1 cellular context compared by ENCODE assay signal in the genomic region with DNA sequence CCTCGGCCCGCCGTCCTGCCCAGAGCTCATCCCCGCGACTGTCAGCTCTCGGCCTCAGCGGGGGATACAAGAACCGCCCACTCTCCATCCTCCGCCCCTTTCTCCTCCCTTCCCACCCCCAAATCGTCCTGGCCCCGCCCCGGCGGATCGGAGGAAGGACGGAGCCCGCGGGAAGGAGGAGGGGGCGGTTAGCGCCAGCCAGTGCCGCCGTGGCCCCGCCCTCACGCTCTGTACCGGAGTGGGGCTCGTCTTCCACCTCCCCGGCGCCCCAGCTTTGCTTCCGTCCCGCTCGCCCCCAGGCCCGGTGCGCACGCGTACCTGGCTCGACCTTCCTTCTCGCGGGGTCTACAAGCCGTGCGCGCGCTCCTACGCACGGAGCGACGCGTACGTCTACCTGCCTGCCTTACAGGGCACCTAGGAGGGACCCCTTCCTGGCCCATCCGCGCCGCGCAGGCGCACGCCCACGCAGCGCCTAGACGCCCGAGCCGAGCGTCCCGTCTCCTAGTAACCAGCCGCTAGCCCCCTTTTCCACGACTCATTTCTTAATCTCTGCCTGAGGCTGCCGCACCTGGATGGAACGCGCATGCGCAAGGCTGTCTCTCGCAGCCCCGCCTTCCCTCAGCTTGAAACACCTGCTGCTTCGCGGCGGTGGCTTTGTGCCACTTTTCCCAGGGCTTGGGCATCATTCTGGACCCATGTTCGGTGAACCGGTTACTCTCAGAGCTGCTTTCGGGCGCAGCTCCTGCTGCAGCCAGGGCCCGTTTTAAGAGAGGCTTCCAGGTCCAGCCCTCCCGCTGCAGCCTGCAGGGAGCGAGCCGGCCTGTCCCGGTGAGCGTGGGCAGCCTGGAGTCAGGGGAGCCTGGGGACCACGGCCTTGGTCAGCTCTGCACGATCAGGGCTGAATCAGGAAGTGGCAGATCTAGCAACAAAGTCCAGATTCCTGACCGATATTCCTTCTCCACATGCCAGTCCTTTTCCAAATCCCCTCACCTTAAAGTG.
TF ChIP-seq lines count a peak whose summit lies in the region.

A gene with protein sequence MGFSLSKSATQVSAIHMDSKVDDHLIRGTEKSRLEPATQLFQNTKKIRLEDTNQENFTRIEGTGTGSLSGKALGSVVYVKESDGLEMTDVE (plus strand): TSS at position 598 of the 999 bp plus-strand sequence. CDS start 8,852 bp downstream, outside the sequence.

TF ChIP-seq in H1, 55 proteins besides CTCF, POLR2A, EP300 and RAD21:
- peak; percentile 87 for TF ChIP-seq KDM4A (IDR thresholded peaks at IDR 0.05; ENCODE audit: low read depth, low read length, severe bottlenecking)
- no peak for TF ChIP-seq NANOG (IDR thresholded peaks at IDR 0.05; ENCODE audit: insufficient read depth, low read depth, low read length, poor library complexity, severe bottlenecking)
- no peak for TF ChIP-seq JUND (IDR thresholded peaks at IDR 0.05; ENCODE audit: low read length)
- TF ChIP-seq, protein P1, sequence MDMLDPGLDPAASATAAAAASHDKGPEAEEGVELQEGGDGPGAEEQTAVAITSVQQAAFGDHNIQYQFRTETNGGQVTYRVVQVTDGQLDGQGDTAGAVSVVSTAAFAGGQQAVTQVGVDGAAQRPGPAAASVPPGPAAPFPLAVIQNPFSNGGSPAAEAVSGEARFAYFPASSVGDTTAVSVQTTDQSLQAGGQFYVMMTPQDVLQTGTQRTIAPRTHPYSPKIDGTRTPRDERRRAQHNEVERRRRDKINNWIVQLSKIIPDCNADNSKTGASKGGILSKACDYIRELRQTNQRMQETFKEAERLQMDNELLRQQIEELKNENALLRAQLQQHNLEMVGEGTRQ (IDR thresholded peaks at IDR 0.05; ENCODE audit: low read length), result no peak
- TF ChIP-seq SP1 (IDR thresholded peaks at IDR 0.05; ENCODE audit: low read depth, low read length), result no peak
- no peak for TF ChIP-seq ZNF274 (IDR thresholded peaks at IDR 0.05; ENCODE audit: borderline replicate concordance, extremely low read depth, low read length)
- peak; percentile 26 for TF ChIP-seq TAF7 (optimal IDR thresholded peaks at IDR 0.05; ENCODE audit: borderline replicate concordance, low read depth, low read length)
- no peak for TF ChIP-seq HDAC2 (IDR thresholded peaks at IDR 0.05; ENCODE audit: borderline replicate concordance in 1 of 2, low read depth in 2 of 2, low read length in 2 of 2)
- peak; percentile 66 for TF ChIP-seq CTBP2 (IDR thresholded peaks at IDR 0.05; ENCODE audit: borderline replicate concordance, insufficient read depth, insufficient read length, low read length)
- TF ChIP-seq GABPA (IDR thresholded peaks at IDR 0.05; ENCODE audit: borderline replicate concordance, insufficient read depth, low read length), result no peak
- TF ChIP-seq, protein P2, sequence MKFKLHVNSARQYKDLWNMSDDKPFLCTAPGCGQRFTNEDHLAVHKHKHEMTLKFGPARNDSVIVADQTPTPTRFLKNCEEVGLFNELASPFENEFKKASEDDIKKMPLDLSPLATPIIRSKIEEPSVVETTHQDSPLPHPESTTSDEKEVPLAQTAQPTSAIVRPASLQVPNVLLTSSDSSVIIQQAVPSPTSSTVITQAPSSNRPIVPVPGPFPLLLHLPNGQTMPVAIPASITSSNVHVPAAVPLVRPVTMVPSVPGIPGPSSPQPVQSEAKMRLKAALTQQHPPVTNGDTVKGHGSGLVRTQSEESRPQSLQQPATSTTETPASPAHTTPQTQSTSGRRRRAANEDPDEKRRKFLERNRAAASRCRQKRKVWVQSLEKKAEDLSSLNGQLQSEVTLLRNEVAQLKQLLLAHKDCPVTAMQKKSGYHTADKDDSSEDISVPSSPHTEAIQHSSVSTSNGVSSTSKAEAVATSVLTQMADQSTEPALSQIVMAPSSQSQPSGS (IDR thresholded peaks at IDR 0.05; ENCODE audit: low read length), result no peak
- TF ChIP-seq SUZ12 (IDR thresholded peaks at IDR 0.05; ENCODE audit: low read length), result no peak
- TF ChIP-seq MAFK (IDR thresholded peaks at IDR 0.05; ENCODE audit: low read depth, low read length), result no peak
- TF ChIP-seq PHF8 (conservative IDR thresholded peaks at IDR 0.05; ENCODE audit: low read depth, low read length), result peak; percentile 65; the same call in 1 of the 2 replicates
- no peak for TF ChIP-seq YY1 (IDR thresholded peaks at IDR 0.05; ENCODE audit: low read depth, low read length)
- 0 out of 2 replicates have a peak, but pooled peaks have one; percentile 56 for TF ChIP-seq RBBP5 (IDR thresholded peaks at IDR 0.05; ENCODE audit: borderline replicate concordance, low read depth, low read length)
- TF ChIP-seq BCL11A (IDR thresholded peaks at IDR 0.05; ENCODE audit: low read depth in 2 of 2, low read length in 2 of 2), result no peak
- TF ChIP-seq NRF1 (IDR thresholded peaks at IDR 0.05; ENCODE audit: low read depth, low read length), result peak; percentile 65
- peak; percentile 92 for TF ChIP-seq ASH2L (IDR thresholded peaks at IDR 0.05; ENCODE audit: low read length)
- TF ChIP-seq TAF1 (IDR thresholded peaks at IDR 0.05; ENCODE audit: low read depth, low read length), result peak; percentile 60
- TF ChIP-seq TBP (IDR thresholded peaks at IDR 0.05; ENCODE audit: low read depth, low read length), result peak; percentile 73
- 0 out of 2 replicates have a peak, but pooled peaks have one; percentile 48 for TF ChIP-seq TCF12 (IDR thresholded peaks at IDR 0.05; ENCODE audit: low read depth, low read length)
- TF ChIP-seq EGR1 (IDR thresholded peaks at IDR 0.05; ENCODE audit: borderline replicate concordance, low read depth, low read length), result peak; percentile 99
- peak; percentile 72; the same call in 1 of the 2 replicates for TF ChIP-seq CREB1 (IDR thresholded peaks at IDR 0.05)
- TF ChIP-seq SAP30 (IDR thresholded peaks at IDR 0.05; ENCODE audit: insufficient read depth, insufficient replicate concordance, low read length), result no peak
- TF ChIP-seq, protein P3, sequence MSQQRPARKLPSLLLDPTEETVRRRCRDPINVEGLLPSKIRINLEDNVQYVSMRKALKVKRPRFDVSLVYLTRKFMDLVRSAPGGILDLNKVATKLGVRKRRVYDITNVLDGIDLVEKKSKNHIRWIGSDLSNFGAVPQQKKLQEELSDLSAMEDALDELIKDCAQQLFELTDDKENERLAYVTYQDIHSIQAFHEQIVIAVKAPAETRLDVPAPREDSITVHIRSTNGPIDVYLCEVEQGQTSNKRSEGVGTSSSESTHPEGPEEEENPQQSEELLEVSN (IDR thresholded peaks at IDR 0.05), result peak; percentile 70
- TF ChIP-seq, protein P4, sequence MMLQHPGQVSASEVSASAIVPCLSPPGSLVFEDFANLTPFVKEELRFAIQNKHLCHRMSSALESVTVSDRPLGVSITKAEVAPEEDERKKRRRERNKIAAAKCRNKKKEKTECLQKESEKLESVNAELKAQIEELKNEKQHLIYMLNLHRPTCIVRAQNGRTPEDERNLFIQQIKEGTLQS (IDR thresholded peaks at IDR 0.05; ENCODE audit: insufficient read depth, low read depth, low read length), result no peak
- no peak for TF ChIP-seq SRF (IDR thresholded peaks at IDR 0.05; ENCODE audit: low read depth, low read length)
- peak; percentile 69; the same call in 1 of the 2 replicates for TF ChIP-seq CHD2 (IDR thresholded peaks at IDR 0.05; ENCODE audit: low read length)
- 0 out of 4 replicates have a peak, but pooled peaks of 1 of the 2 experiments have one; percentile 68 for TF ChIP-seq SIN3A (conservative IDR thresholded peaks at IDR 0.05 in 1 of 2, IDR thresholded peaks at IDR 0.05 in 1 of 2; ENCODE audit: low read depth in 1 of 2, low read length in 2 of 2)
- TF ChIP-seq POLR2AphosphoS5 (IDR thresholded peaks at IDR 0.05; ENCODE audit: low read depth, low read length), result peak; percentile 50
- TF ChIP-seq HDAC6 (IDR thresholded peaks at IDR 0.05; ENCODE audit: low read depth, low read length), result no peak
- TF ChIP-seq SP4 (IDR thresholded peaks at IDR 0.05; ENCODE audit: low read length), result peak; percentile 25; the same call in 1 of the 2 replicates
- peak; percentile 69; the same call in 1 of the 2 replicates for TF ChIP-seq BACH1 (IDR thresholded peaks at IDR 0.05; ENCODE audit: low read length)
- TF ChIP-seq, protein P5, sequence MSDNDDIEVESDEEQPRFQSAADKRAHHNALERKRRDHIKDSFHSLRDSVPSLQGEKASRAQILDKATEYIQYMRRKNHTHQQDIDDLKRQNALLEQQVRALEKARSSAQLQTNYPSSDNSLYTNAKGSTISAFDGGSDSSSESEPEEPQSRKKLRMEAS (IDR thresholded peaks at IDR 0.05), result peak; percentile 77
- TF ChIP-seq CEBPB (IDR thresholded peaks at IDR 0.05; ENCODE audit: low read depth, low read length), result 0 out of 2 replicates have a peak, but pooled peaks have one; percentile 28
